9 cellular contexts compared by ENCODE assay signal in genomic region chr11:8283510-8284272, GRCh38. TPM values are rescaled to one million over a fixed set of nuclear protein-coding genes. Genes with fewer than 3 reads are reported as not detected.
A peak's percentile ranks its signal among the peaks of the same experiment; 100 is the strongest.
DNase-seq lines count a peak whose midpoint lies in the region; ATAC-seq, FAIRE-seq and TF ChIP-seq lines count a peak whose summit lies in the region.
"Had no signal": no experiment of that assay in that cellular context is flagged by ENCODE, and none has a peak within 500 bp of the region (broad histone marks: within the 10 kb centered on the region; RNA-seq: fewer than 3 reads in every experiment).

No MANE protein-coding gene starts in this region.

- H3K4me1 ChIP-seq in breast epithelium, result no peaks in the 10 kb centered on the region
- H3K4me1 ChIP-seq in adrenal gland (replicated peaks in 1 of 2), result peaks cover 4 to 11% of the 10 kb centered on the region in 2 donors
- H3K4me1 ChIP-seq in left lung, result no peaks in the 10 kb centered on the region
- no peaks in the 10 kb centered on the region for H3K4me1 ChIP-seq in aorta (ENCODE audit: control insufficient read depth in 1 of 2, insufficient read depth in 2 of 2, low read length in 2 of 2)

- H3K27ac ChIP-seq in breast epithelium (no peak overlapping the region), adrenal gland (peak overlapping the region in 1 of 5 donors; percentile 13), left lung (no peak overlapping the region), aorta (ENCODE audit: low read depth in 1 of 2, low read length in 2 of 2) (no peak overlapping the region)

- H3K4me3 ChIP-seq in breast epithelium (peak overlapping the region; percentile 11 to 47 (median 35)), adrenal gland (peak overlapping the region in 1 of 4 donors; percentile 51), left lung (peak overlapping the region; percentile 3 to 6), aorta (ENCODE audit: low read length in 2 of 2) (no peak overlapping the region)

- TF ChIP-seq CTCF in breast epithelium (IDR thresholded peaks at IDR 0.05), result no peak
- no peak for TF ChIP-seq CTCF in MCF 10A (IDR thresholded peaks at IDR 0.05; ENCODE audit: unreplicated experiment)
- TF ChIP-seq CTCF in adrenal gland (IDR thresholded peaks at IDR 0.05), result no peak
- no peak for TF ChIP-seq CTCF in left lung (IDR thresholded peaks at IDR 0.05)

- POLR2A ChIA-PET in MCF 10A (lab: Yijun Ruan, JAX), result no interaction called here

- H3K27me3 Mint-ChIP-seq in MCF 10A (ENCODE audit: insufficient read depth, unreplicated experiment), result no peaks in the 10 kb centered on the region

- TF ChIP-seq POLR2A in breast epithelium (IDR thresholded peaks at IDR 0.05) (no peak), adrenal gland (IDR thresholded peaks at IDR 0.05) (no peak), erythroblast (IDR thresholded peaks at IDR 0.05; ENCODE audit: low read length) (no peak)

- no peaks in the 10 kb centered on the region for H3K27me3 ChIP-seq in breast epithelium
- no peaks in the 10 kb centered on the region for H3K27me3 ChIP-seq in adrenal gland
- H3K27me3 ChIP-seq in left lung, result peaks cover 0 to 24% of the 10 kb centered on the region in 2 donors
- H3K27me3 ChIP-seq in aorta (ENCODE audit: control insufficient read depth in 1 of 2, insufficient read depth in 2 of 2, low read length in 1 of 2), result no peaks in the 10 kb centered on the region

- intact Hi-C loops in breast epithelium (cut with DNase I; ENCODE audit: low total_unique reads) (no loop called here), MCF 10A (cut with micrococcal nuclease) (no loop called here), adrenal gland (cut with DNase I) (no loop called here), left lung (cut with DNase I) (no loop called here), aorta (cut with DNase I) (no loop called here)

- H3K4me3 Mint-ChIP-seq in MCF 10A (ENCODE audit: unreplicated experiment), result no peak overlapping the region

- no peaks in the 10 kb centered on the region for H3K4me1 Mint-ChIP-seq in MCF 10A (ENCODE audit: insufficient read depth, unreplicated experiment)

- ATAC-seq in left lung (peak; percentile 83), aorta (ENCODE audit: low FRiP score) (peak; percentile 60), HG03571 (IDR thresholded peaks at IDR 0.05; ENCODE audit: unreplicated experiment) (no peak)

- 2 to 22% (median 12%) methylated on average over 9 to 30 of the region's 30 CpGs for WGBS in adrenal gland, 4 donors
- WGBS in aorta, 2 donors, result 14% methylated on average over 28 to 30 of the region's 30 CpGs

- no peaks in the 10 kb centered on the region for H3K9me3 Mint-ChIP-seq in MCF 10A (ENCODE audit: unreplicated experiment)

- DNase-seq in breast epithelium (ENCODE audit: low spot score in 2 of 2), result peak in 1 of 2 donors; percentile 10
- no peak for DNase-seq in MCF 10A (ENCODE audit: unreplicated experiment)
- peak in 6 of 7 donors; percentile 16 to 51 (median 35) for DNase-seq in adrenal gland
- peak in 1 of 2 donors; percentile 74 for DNase-seq in left lung
- peak in 1 of 2 donors; percentile 67 for DNase-seq in aorta
- DNase-seq in erythroblast (lab: John Stamatoyannopoulos, UW), result no peak
- no peak for DNase-seq in GM19239 (ENCODE audit: insufficient read length, low spot score)

- CTCF ChIA-PET in MCF 10A (lab: Yijun Ruan, JAX), result interaction anchor here (0.6 kb wide), 1 partner anchor 37 kb away, joined by 3 read pairs; no protein-coding TSS in a partner anchor

- H3K36me3 ChIP-seq in breast epithelium, result no peaks in the 10 kb centered on the region
- H3K36me3 ChIP-seq in adrenal gland (replicated peaks in 1 of 2), result no peaks in the 10 kb centered on the region
- no peaks in the 10 kb centered on the region for H3K36me3 ChIP-seq in left lung
- no peaks in the 10 kb centered on the region for H3K36me3 ChIP-seq in aorta (ENCODE audit: control insufficient read depth in 1 of 2, insufficient read depth in 2 of 2, low read length in 1 of 2)

- BruUV-seq in MCF 10A (replicated peaks; lab: Mats Ljungman, UMichigan), result no TSS peak

- H3K9me3 ChIP-seq in breast epithelium (no peaks in the 10 kb centered on the region), adrenal gland (replicated peaks in 1 of 3) (no peaks in the 10 kb centered on the region), left lung (no peaks in the 10 kb centered on the region), aorta (ENCODE audit: control insufficient read depth, low read length) (peaks cover 2% of the 10 kb centered on the region)

- H3K36me3 Mint-ChIP-seq in MCF 10A (ENCODE audit: insufficient read depth, unreplicated experiment), result no peaks in the 10 kb centered on the region

- H3K27ac Mint-ChIP-seq in MCF 10A (ENCODE audit: low read depth, unreplicated experiment), result no peak overlapping the region

- no peak for FAIRE-seq in GM19239 (lab: Jason Lieb, UNC)

RNA-seq across cellular contexts. Expression of gene LMO1, which starts 20.0 kb away (rescaled TPM):
- total RNA-seq in breast epithelium, result not detected
- not detected in 2 replicates for total RNA-seq in MCF 10A (2022)
- 1 to 10 TPM in 2 of 8 donors, not detected in 6; 1.1 to 2.5 TPM for total RNA-seq in adrenal gland
- polyA plus RNA-seq in adrenal gland, result 1 to 10 TPM in 1 of 3 donors, under 1 TPM in 2; 0.22 to 1.6 (median 0.61) TPM
- total RNA-seq in left lung, result not detected
- not detected for total RNA-seq in aorta
- not detected for polyA plus RNA-seq in aorta
- polyA plus RNA-seq: BJ had no signal

Comparison
In these comparisons a context has a peak if more than half of its experiments do, and no peak if none do; other contexts are left out.
1. DNase-seq: peak in adrenal gland (6 of 7); none in MCF 10A (single experiment), erythroblast (0 of 2) and GM19239 (single experiment).
2. H3K4me3 ChIP-seq: peak in breast epithelium (3 of 3) and left lung (2 of 2); none in aorta (0 of 2).